1 cellular context compared by ENCODE assay signal in genomic region chr19:30444253-30444671, GRCh38.
TF ChIP-seq lines count a peak whose summit lies in the region.

No MANE protein-coding gene starts in this region.

TF ChIP-seq in GM23338, 12 proteins besides CTCF, POLR2A, EP300 and RAD21:
- TF ChIP-seq, protein P1, sequence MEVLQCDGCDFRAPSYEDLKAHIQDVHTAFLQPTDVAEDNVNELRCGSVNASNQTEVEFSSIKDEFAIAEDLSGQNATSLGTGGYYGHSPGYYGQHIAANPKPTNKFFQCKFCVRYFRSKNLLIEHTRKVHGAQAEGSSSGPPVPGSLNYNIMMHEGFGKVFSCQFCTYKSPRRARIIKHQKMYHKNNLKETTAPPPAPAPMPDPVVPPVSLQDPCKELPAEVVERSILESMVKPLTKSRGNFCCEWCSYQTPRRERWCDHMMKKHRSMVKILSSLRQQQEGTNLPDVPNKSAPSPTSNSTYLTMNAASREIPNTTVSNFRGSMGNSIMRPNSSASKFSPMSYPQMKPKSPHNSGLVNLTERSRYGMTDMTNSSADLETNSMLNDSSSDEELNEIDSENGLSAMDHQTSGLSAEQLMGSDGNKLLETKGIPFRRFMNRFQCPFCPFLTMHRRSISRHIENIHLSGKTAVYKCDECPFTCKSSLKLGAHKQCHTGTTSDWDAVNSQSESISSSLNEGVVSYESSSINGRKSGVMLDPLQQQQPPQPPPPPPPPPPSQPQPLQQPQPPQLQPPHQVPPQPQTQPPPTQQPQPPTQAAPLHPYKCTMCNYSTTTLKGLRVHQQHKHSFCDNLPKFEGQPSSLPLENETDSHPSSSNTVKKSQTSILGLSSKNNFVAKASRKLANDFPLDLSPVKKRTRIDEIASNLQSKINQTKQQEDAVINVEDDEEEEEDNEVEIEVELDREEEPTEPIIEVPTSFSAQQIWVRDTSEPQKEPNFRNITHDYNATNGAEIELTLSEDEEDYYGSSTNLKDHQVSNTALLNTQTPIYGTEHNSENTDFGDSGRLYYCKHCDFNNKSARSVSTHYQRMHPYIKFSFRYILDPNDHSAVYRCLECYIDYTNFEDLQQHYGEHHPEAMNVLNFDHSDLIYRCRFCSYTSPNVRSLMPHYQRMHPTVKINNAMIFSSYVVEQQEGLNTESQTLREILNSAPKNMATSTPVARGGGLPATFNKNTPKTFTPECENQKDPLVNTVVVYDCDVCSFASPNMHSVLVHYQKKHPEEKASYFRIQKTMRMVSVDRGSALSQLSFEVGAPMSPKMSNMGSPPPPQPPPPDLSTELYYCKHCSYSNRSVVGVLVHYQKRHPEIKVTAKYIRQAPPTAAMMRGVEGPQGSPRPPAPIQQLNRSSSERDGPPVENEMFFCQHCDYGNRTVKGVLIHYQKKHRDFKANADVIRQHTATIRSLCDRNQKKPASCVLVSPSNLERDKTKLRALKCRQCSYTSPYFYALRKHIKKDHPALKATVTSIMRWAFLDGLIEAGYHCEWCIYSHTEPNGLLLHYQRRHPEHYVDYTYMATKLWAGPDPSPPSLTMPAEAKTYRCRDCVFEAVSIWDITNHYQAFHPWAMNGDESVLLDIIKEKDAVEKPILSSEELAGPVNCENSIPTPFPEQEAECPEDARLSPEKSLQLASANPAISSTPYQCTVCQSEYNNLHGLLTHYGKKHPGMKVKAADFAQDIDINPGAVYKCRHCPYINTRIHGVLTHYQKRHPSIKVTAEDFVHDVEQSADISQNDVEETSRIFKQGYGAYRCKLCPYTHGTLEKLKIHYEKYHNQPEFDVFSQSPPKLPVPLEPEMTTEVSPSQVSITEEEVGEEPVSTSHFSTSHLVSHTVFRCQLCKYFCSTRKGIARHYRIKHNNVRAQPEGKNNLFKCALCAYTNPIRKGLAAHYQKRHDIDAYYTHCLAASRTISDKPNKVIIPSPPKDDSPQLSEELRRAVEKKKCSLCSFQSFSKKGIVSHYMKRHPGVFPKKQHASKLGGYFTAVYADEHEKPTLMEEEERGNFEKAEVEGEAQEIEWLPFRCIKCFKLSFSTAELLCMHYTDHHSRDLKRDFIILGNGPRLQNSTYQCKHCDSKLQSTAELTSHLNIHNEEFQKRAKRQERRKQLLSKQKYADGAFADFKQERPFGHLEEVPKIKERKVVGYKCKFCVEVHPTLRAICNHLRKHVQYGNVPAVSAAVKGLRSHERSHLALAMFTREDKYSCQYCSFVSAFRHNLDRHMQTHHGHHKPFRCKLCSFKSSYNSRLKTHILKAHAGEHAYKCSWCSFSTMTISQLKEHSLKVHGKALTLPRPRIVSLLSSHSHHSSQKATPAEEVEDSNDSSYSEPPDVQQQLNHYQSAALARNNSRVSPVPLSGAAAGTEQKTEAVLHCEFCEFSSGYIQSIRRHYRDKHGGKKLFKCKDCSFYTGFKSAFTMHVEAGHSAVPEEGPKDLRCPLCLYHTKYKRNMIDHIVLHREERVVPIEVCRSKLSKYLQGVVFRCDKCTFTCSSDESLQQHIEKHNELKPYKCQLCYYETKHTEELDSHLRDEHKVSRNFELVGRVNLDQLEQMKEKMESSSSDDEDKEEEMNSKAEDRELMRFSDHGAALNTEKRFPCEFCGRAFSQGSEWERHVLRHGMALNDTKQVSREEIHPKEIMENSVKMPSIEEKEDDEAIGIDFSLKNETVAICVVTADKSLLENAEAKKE (CRISPR knock-in tag; IDR thresholded peaks at IDR 0.05) = no peak
- TF ChIP-seq EZH2 (IDR thresholded peaks at IDR 0.05; ENCODE audit: low read depth, unreplicated experiment) = no peak
